1 cellular context compared by ENCODE assay signal in the genomic region with DNA sequence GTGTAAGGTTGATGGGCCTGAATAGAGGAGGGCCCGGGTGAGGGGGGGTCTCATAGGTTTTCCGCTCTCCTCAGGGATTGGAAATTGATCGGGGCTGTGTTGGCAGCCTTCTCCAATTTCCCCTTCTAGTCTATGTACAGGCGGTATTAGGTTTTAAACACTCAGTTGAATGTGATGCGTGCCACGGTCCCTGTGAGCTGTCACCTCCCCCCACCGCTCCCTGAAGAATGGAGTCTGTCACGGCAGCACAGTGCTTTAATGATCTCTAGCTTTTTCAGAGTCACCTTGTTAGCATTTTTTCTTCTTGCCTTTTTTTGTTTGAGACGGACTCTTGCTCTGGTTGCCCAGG.
TF ChIP-seq lines count a peak whose summit lies in the region.

No MANE protein-coding gene starts in this region.

TF ChIP-seq in WTC11, 78 proteins besides CTCF, POLR2A, EP300 and RAD21 (continued from another document):
- TF ChIP-seq, protein P1, sequence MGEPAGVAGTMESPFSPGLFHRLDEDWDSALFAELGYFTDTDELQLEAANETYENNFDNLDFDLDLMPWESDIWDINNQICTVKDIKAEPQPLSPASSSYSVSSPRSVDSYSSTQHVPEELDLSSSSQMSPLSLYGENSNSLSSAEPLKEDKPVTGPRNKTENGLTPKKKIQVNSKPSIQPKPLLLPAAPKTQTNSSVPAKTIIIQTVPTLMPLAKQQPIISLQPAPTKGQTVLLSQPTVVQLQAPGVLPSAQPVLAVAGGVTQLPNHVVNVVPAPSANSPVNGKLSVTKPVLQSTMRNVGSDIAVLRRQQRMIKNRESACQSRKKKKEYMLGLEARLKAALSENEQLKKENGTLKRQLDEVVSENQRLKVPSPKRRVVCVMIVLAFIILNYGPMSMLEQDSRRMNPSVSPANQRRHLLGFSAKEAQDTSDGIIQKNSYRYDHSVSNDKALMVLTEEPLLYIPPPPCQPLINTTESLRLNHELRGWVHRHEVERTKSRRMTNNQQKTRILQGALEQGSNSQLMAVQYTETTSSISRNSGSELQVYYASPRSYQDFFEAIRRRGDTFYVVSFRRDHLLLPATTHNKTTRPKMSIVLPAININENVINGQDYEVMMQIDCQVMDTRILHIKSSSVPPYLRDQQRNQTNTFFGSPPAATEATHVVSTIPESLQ (CRISPR knock-in tag; IDR thresholded peaks at IDR 0.05) = no peak
- no peak for TF ChIP-seq FOXP1 (CRISPR knock-in tag; IDR thresholded peaks at IDR 0.05; ENCODE audit: borderline replicate concordance)
- TF ChIP-seq ZNF317 (CRISPR knock-in tag; IDR thresholded peaks at IDR 0.05; ENCODE audit: borderline replicate concordance, low read depth) = no peak
- TF ChIP-seq MYBL2 (CRISPR knock-in tag; IDR thresholded peaks at IDR 0.05) = no peak
- TF ChIP-seq GTF2I (CRISPR knock-in tag; conservative IDR thresholded peaks at IDR 0.05) = no peak
TF ChIP-seq in WTC11: peak in this region for 0.
